10 cellular contexts compared by ENCODE assay signal in genomic region chr2:118309201-118310015, GRCh38.
DNase-seq lines count a peak whose midpoint lies in the region; ATAC-seq, FAIRE-seq and TF ChIP-seq lines count a peak whose summit lies in the region.
"Had no signal": no experiment of that assay in that cellular context is flagged by ENCODE, and none has a peak within 500 bp of the region (broad histone marks: within the 10 kb centered on the region; RNA-seq: fewer than 3 reads in every experiment).

No MANE protein-coding gene starts in this region.

- H3K4me3 Mint-ChIP-seq in activated naive CD8-positive, alpha-beta T cell: peak overlapping the region; percentile 89

- no peaks in the 10 kb centered on the region for H3K36me3 Mint-ChIP-seq in activated naive CD8-positive, alpha-beta T cell

- no peaks in the 10 kb centered on the region for H3K36me3 ChIP-seq in iPS-20b (ENCODE audit: insufficient read depth, low read depth, low read length)

- peak overlapping the region; percentile 89 for H3K27ac ChIP-seq in iPS-20b (ENCODE audit: low read length)
- H3K27ac ChIP-seq: 22Rv1 had no signal

- peak overlapping the region; percentile 71; the same call in 1 of the 2 replicates for H3K9ac ChIP-seq in iPS-20b (ENCODE audit: low read depth, low read length)

- H3K27me3 ChIP-seq in iPS-20b (ENCODE audit: insufficient read depth, low read length): peaks cover 14% of the 10 kb centered on the region; the same call in 1 of the 2 replicates

- FAIRE-seq in D721Med (lab: Jason Lieb, UNC): no peak

- peak overlapping the region; percentile 95 for H3K27ac Mint-ChIP-seq in activated naive CD8-positive, alpha-beta T cell

- ATAC-seq in stimulated activated naive CD8-positive, alpha-beta T cell treated with anti-CD3 and anti-CD28 coated beads, Interleukin-15, Interleukin-2, amounts not matched to agents 100 U/mL and 50 U/mL, for 24 hours: peak; percentile 6

- peak overlapping the region; percentile 57 for H3K4me3 ChIP-seq in iPS-20b (ENCODE audit: low read length)

- no peak for TF ChIP-seq CTCF in D721Med (IDR thresholded peaks at IDR 0.05; ENCODE audit: insufficient read depth, missing control alignments)

- DNase-seq in DMS 273 (lab: John Stamatoyannopoulos, UW; ENCODE audit: unreplicated experiment) (peak; percentile 39), DMS 273 treated with DMSO at 0.1 percent for 48 hours (lab: John Stamatoyannopoulos, UW) (no peak), D721Med (ENCODE audit: insufficient read length, low spot score) (no peak), LoVo (ENCODE audit: low spot score) (no peak)
- no peak for DNase-seq in stimulated activated naive CD8-positive, alpha-beta T cell treated with anti-CD3 and anti-CD28 coated beads, Interleukin-15, Interleukin-2, amounts not matched to agents 100 U/mL and 50 U/mL, for 24 hours
- no peak for DNase-seq in NK-92 treated with Interleukin-12 subunit alpha and Interleukin-12 subunit beta, amount 100 ng/mL, for 24 hours (lab: John Stamatoyannopoulos, UW)
- DNase-seq: SHP77 treated with DMSO at 0.1 percent for 48 hours had no signal

- no peaks in the 10 kb centered on the region for H3K27me3 Mint-ChIP-seq in activated naive CD8-positive, alpha-beta T cell

- H3K9me3 Mint-ChIP-seq in activated naive CD8-positive, alpha-beta T cell (ENCODE audit: low read depth): no peaks in the 10 kb centered on the region

- H3K4me1 Mint-ChIP-seq in activated naive CD8-positive, alpha-beta T cell (ENCODE audit: low read depth): peaks cover 14% of the 10 kb centered on the region

- peaks cover 15% of the 10 kb centered on the region; the same call in 1 of the 2 replicates for H3K4me1 ChIP-seq in iPS-20b (ENCODE audit: insufficient read depth, low read length)

- H3K9me3 ChIP-seq in iPS-20b (ENCODE audit: insufficient read depth, low read depth, low read length): no peaks in the 10 kb centered on the region
